ENCODE assay signal across 24 cellular contexts in genomic region chr18:48729421-48729820, GRCh38.
DNase-seq lines count a peak whose midpoint lies in the region; ATAC-seq and TF ChIP-seq lines count a peak whose summit lies in the region.
"Had no signal": no experiment of that assay in that cellular context is flagged by ENCODE, and none has a peak within 500 bp of the region (broad histone marks: within the 10 kb centered on the region; RNA-seq: fewer than 3 reads in every experiment).

No MANE protein-coding gene starts in this region.

- H2BK15ac ChIP-seq in IMR-90 (ENCODE audit: low read depth, low read length) (peak overlapping the region; percentile 85; the same call in 1 of the 3 replicates), mesendoderm (replicated peaks; ENCODE audit: low read depth) (no peak overlapping the region)

- peaks cover 45% of the 10 kb centered on the region for H3K4me1 ChIP-seq in ACC112 (ENCODE audit: control insufficient read depth, insufficient read depth, low read length, unreplicated experiment)
- peaks cover 17% of the 10 kb centered on the region for H3K4me1 ChIP-seq in IMR-90 (ENCODE audit: control insufficient read depth, insufficient read depth, low read length)
- H3K4me1 ChIP-seq in mesendoderm (ENCODE audit: control insufficient read depth, low read depth, low read length): peaks cover 7% of the 10 kb centered on the region
- H3K4me1 ChIP-seq: BE2C, HAP-1 had no signal

- H2AFZ ChIP-seq in ACC112 (ENCODE audit: low read length, unreplicated experiment): no peak overlapping the region
- H2AFZ ChIP-seq in IMR-90 (replicated peaks; ENCODE audit: low read length, poor library complexity): no peak overlapping the region

- H2BK20ac ChIP-seq in IMR-90 (ENCODE audit: low read depth, low read length): peak overlapping the region; percentile 84; the same call in 1 of the 2 replicates

- peak overlapping the region; percentile 87 for H3K14ac ChIP-seq in IMR-90 (replicated peaks; ENCODE audit: low read depth, low read length)

- peak overlapping the region; percentile 18; the same call in 1 of the 2 replicates for H3K18ac ChIP-seq in IMR-90 (ENCODE audit: low read depth, low read length)
- no peak overlapping the region for H3K18ac ChIP-seq in mesendoderm (ENCODE audit: low read length)

- H3K79me2 ChIP-seq in ACC112 (ENCODE audit: control insufficient read depth, insufficient read depth, low read length, unreplicated experiment) (peaks cover 5% of the 10 kb centered on the region), mesendoderm (ENCODE audit: control insufficient read depth, insufficient read depth, low read length) (no peaks in the 10 kb centered on the region)

- BruUV-seq in IMR-90 (replicated peaks; lab: Mats Ljungman, UMichigan): no TSS peak

- peaks cover 42 to 87% of the 10 kb centered on the region in 2 experiments for H3K79me1 ChIP-seq in IMR-90 (ENCODE audit: low read depth in 1 of 2, low read length in 2 of 2)
- no peaks in the 10 kb centered on the region for H3K79me1 ChIP-seq in mesendoderm (ENCODE audit: low read length)

- H3K27ac ChIP-seq in ACC112 (ENCODE audit: low read depth, low read length): peak overlapping the region; percentile 84
- no peak overlapping the region for H3K27ac ChIP-seq in IMR-90 (ENCODE audit: insufficient read depth, low read length)
- no peak overlapping the region for H3K27ac ChIP-seq in mesendoderm (ENCODE audit: low read depth, low read length)
- H3K27ac ChIP-seq: stomach, thyroid gland had no signal

- POLR2A ChIA-PET in IMR-90 (lab: Charles Lee; ENCODE audit: unreplicated experiment): no interaction called here

- H2BK120ac ChIP-seq in IMR-90 (ENCODE audit: low read depth, low read length) (peak overlapping the region; percentile 83), mesendoderm (ENCODE audit: low read depth, low read length) (no peak overlapping the region)

- H3K4me3 ChIP-seq in ACC112 (ENCODE audit: low read depth, low read length) (no peak overlapping the region), IMR-90 (ENCODE audit: insufficient read depth, low read depth, low read length) (no peak overlapping the region), choroid plexus epithelial cell (ENCODE audit: low read depth, low read length) (no peak overlapping the region), mesendoderm (ENCODE audit: low read length) (no peak overlapping the region)
- H3K4me3 ChIP-seq: ascending aorta, HAP-1, stomach, thyroid gland had no signal

- DNase-seq in IMR-90: peak; percentile 34
- DNase-seq in choroid plexus epithelial cell (ENCODE audit: low read depth): peak; percentile 54
- DNase-seq in mesendoderm: peak; percentile 81
- DNase-seq in NCI-H2171 (lab: John Stamatoyannopoulos, UW): no peak
- DNase-seq: activated CD4-positive, CD25-positive, alpha-beta regulatory T cell treated with anti-CD3 and anti-CD28 coated beads, Interleukin-2, amount 50 U/mL, for 72 hours; activated CD8-positive, alpha-beta T cell treated with anti-CD3 and anti-CD28 coated beads for 36 hours; BE2C; left colon; NCI-H1436 treated with DMSO at 0.1 percent for 48 hours; NCI-H2107; NCI-H446; NCI-H774; nucleus accumbens; stimulated activated CD8-positive, alpha-beta memory T cell treated with anti-CD3 and anti-CD28 coated beads, Interleukin-4, amount 100 ng/mL, for 48 hours; stomach; T-helper 17 cell; thyroid gland had no signal

- H3K27me3 ChIP-seq in ACC112 (ENCODE audit: insufficient read depth, low read length): no peaks in the 10 kb centered on the region
- no peaks in the 10 kb centered on the region for H3K27me3 ChIP-seq in IMR-90 (ENCODE audit: control insufficient read depth, insufficient read depth, low read length)
- H3K27me3 ChIP-seq in mesendoderm (ENCODE audit: insufficient read depth, low read length, poor library complexity): no peaks in the 10 kb centered on the region
- H3K27me3 ChIP-seq: ascending aorta, BE2C, stomach, thyroid gland had no signal

- intact Hi-C loops in IMR-90 (cut with micrococcal nuclease): no loop called here

- peaks cover 14% of the 10 kb centered on the region for H4K20me1 ChIP-seq in IMR-90 (ENCODE audit: insufficient read depth, low read length)

- ATAC-seq in IMR-90 (ENCODE audit: low read depth) (no peak), GM19467 (IDR thresholded peaks at IDR 0.05; ENCODE audit: unreplicated experiment) (no peak), GM21367 (IDR thresholded peaks at IDR 0.05; ENCODE audit: unreplicated experiment) (no peak), GM19463 (IDR thresholded peaks at IDR 0.05; ENCODE audit: unreplicated experiment) (no peak)
- ATAC-seq: activated CD8-positive, alpha-beta T cell treated with anti-CD3 and anti-CD28 coated beads for 36 hours; activated naive CD4-positive, alpha-beta T cell treated with anti-CD3 and anti-CD28 coated beads, Interleukin-2, amount 50 U/mL, for 72 hours; left colon; T-helper 17 cell had no signal

- TF ChIP-seq POLR2A in IMR-90 (IDR thresholded peaks at IDR 0.05; ENCODE audit: low read depth, low read length): no peak

- peaks cover 10% of the 10 kb centered on the region; the same call in 1 of the 2 replicates for H3K36me3 ChIP-seq in ACC112 (ENCODE audit: insufficient read depth, low read length)
- H3K36me3 ChIP-seq in IMR-90 (ENCODE audit: control insufficient read depth, insufficient read depth, low read length): peaks cover 29% of the 10 kb centered on the region
- no peaks in the 10 kb centered on the region for H3K36me3 ChIP-seq in mesendoderm (ENCODE audit: control insufficient read depth, insufficient read depth, low read length)
- H3K36me3 ChIP-seq: ascending aorta, BE2C, HAP-1, thyroid gland had no signal

- no peak overlapping the region for H3K9ac ChIP-seq in IMR-90 (ENCODE audit: low read depth, low read length)
- H3K9ac ChIP-seq in mesendoderm (ENCODE audit: low read length): no peak overlapping the region

- H3K4me2 ChIP-seq in IMR-90 (ENCODE audit: low read depth, low read length) (no peak overlapping the region), mesendoderm (ENCODE audit: low read length) (no peak overlapping the region)

- H2AK5ac ChIP-seq in IMR-90 (ENCODE audit: low read depth, low read length) (peak overlapping the region; percentile 96; the same call in 1 of the 2 replicates), mesendoderm (ENCODE audit: low read length) (no peak overlapping the region)

- no peak for TF ChIP-seq RAD21 in IMR-90 (IDR thresholded peaks at IDR 0.05; ENCODE audit: low read length)

- H3K56ac ChIP-seq in IMR-90 (ENCODE audit: extremely low read depth, insufficient read depth, low read length) (no peak overlapping the region), mesendoderm (ENCODE audit: low read length) (no peak overlapping the region)

- H4K5ac ChIP-seq in IMR-90 (ENCODE audit: low read depth, low read length) (no peak overlapping the region), mesendoderm (ENCODE audit: low read length) (no peak overlapping the region)

- peak overlapping the region; percentile 88 for H3K4ac ChIP-seq in IMR-90 (ENCODE audit: low read depth, low read length)
- H3K4ac ChIP-seq in mesendoderm (ENCODE audit: low read depth, low read length): no peak overlapping the region

- peak overlapping the region; percentile 15; the same call in 1 of the 2 replicates for H4K91ac ChIP-seq in IMR-90 (ENCODE audit: insufficient read depth, low read depth, low read length)

- CTCF ChIA-PET in IMR-90 (lab: Yijun Ruan, JAX): no interaction called here

- TF ChIP-seq CTCF in IMR-90 (conservative IDR thresholded peaks at IDR 0.05; ENCODE audit: low read depth, low read length) (no peak), choroid plexus epithelial cell (conservative IDR thresholded peaks at IDR 0.05; ENCODE audit: low read depth, low read length) (no peak)

- WGBS in IMR-90 (ENCODE audit: extremely low coverage in 2 of 2, insufficient read length in 1 of 2), 2 experiments: 50% methylated on average over 2 of the region's 8 CpGs; no CpG with 5 or more reads in 1 of the 2 experiments
- no CpG with 5 or more reads among the region's 8 CpGs for WGBS in mesendoderm (ENCODE audit: extremely low coverage, insufficient coverage, low lambda C conversion rate)

- H2AK9ac ChIP-seq in IMR-90 (replicated peaks; ENCODE audit: low read depth, low read length, poor library complexity): peak overlapping the region; percentile 53

- H3K9me3 ChIP-seq in IMR-90 (ENCODE audit: control insufficient read depth, insufficient read depth, low read length): peaks cover 21% of the 10 kb centered on the region
- H3K9me3 ChIP-seq: ascending aorta, BE2C, HAP-1, thyroid gland had no signal

- H2BK5ac ChIP-seq in IMR-90 (ENCODE audit: low read depth, low read length, poor library complexity, severe bottlenecking) (no peak overlapping the region), mesendoderm (ENCODE audit: low read length) (no peak overlapping the region)

- H4K8ac ChIP-seq in IMR-90 (ENCODE audit: low read depth in 2 of 2, low read length in 2 of 2): peak overlapping the region in 1 of 2 experiments; percentile 44; a peak in 1 of 4 replicates
- H4K8ac ChIP-seq in mesendoderm (ENCODE audit: low read depth, low read length): no peak overlapping the region

- in situ Hi-C loops in IMR-90 (cut with MboI; ENCODE audit: low sequenced_read_pairs): no loop called here

- peaks cover 20% of the 10 kb centered on the region for H3K9me1 ChIP-seq in IMR-90 (ENCODE audit: insufficient read depth, low read length)

- dilution Hi-C loops in IMR-90 (cut with HindIII; ENCODE audit: low sequenced_read_pairs, unreplicated experiment): no loop called here

- H3K23ac ChIP-seq in IMR-90 (ENCODE audit: low read depth, low read length): peak overlapping the region; percentile 78; the same call in 1 of the 2 replicates
- no peak overlapping the region for H3K23ac ChIP-seq in mesendoderm (ENCODE audit: low read length)

TF ChIP-seq in IMR-90, 13 proteins besides CTCF, POLR2A, EP300 and RAD21:
- no peak for TF ChIP-seq SMC3 (IDR thresholded peaks at IDR 0.05; ENCODE audit: low read depth, low read length)
TF ChIP-seq in IMR-90: peak in this region for 0.
